Comparison of ENCODE assay signal across 24 cellular contexts in genomic region chr4:94934201-94934600, GRCh38.
DNase-seq lines count a peak whose midpoint lies in the region; ATAC-seq and TF ChIP-seq lines count a peak whose summit lies in the region.
"Had no signal": no experiment of that assay in that cellular context is flagged by ENCODE, and none has a peak within 500 bp of the region (broad histone marks: within the 10 kb centered on the region; RNA-seq: fewer than 3 reads in every experiment).

No MANE protein-coding gene starts in this region.

- H3K9me3 ChIP-seq in MM.1S (replicated peaks; ENCODE audit: insufficient read depth, low read length): no peaks in the 10 kb centered on the region

- H3K4me1 ChIP-seq in ACC112 (ENCODE audit: control insufficient read depth, insufficient read depth, low read length, unreplicated experiment): peaks cover 31% of the 10 kb centered on the region
- no peaks in the 10 kb centered on the region for H3K4me1 ChIP-seq in MM.1S (ENCODE audit: low read length)
- H3K4me1 ChIP-seq: parathyroid adenoma had no signal

- TF ChIP-seq CTCF in brain microvascular endothelial cell (IDR thresholded peaks at IDR 0.05; ENCODE audit: low read depth, low read length, missing control alignments) (no peak), MM.1S (IDR thresholded peaks at IDR 0.05; ENCODE audit: low read length) (no peak)

- DNase-seq in HT1080 (ENCODE audit: low read depth) (peak; percentile 53), brain microvascular endothelial cell (peak; percentile 5), iris pigment epithelial cell (ENCODE audit: low read depth) (peak; percentile 54), DMS53 (lab: John Stamatoyannopoulos, UW) (no peak), MM.1S (no peak), NCI-H69 (lab: John Stamatoyannopoulos, UW) (no peak)
- DNase-seq: activated CD4-positive, alpha-beta T cell treated with anti-CD3 and anti-CD28 coated beads, Interleukin-2, amount 50 U/mL, for 1 hour; anterior cingulate cortex; CD4-positive, CD25-positive, alpha-beta regulatory T cell; kidney; naive thymus-derived CD4-positive, alpha-beta T cell; NCI-H187 treated with DMSO at 0.1 percent for 48 hours; NCI-H446; NK-92 treated with Interleukin-12 subunit alpha and Interleukin-12 subunit beta, amount 100 ng/mL, for 24 hours; RPMI8226; stimulated activated CD4-positive, alpha-beta T cell treated with anti-CD3 and anti-CD28 coated beads, Interleukin-4, amount 100 ng/mL, for 4 hours; substantia nigra had no signal

- no peaks in the 10 kb centered on the region for H3K79me2 ChIP-seq in ACC112 (ENCODE audit: control insufficient read depth, insufficient read depth, low read length, unreplicated experiment)
- H3K79me2 ChIP-seq in MM.1S (ENCODE audit: low read length): no peaks in the 10 kb centered on the region
- H3K79me2 ChIP-seq: hepatocyte, parathyroid adenoma had no signal

- no peaks in the 10 kb centered on the region for H3F3A ChIP-seq in MM.1S (ENCODE audit: insufficient read depth, low read length)

- no peak for ATAC-seq in HG02798 (IDR thresholded peaks at IDR 0.05; ENCODE audit: poor library complexity, unreplicated experiment)
- ATAC-seq: esophagus mucosa; GM23338; naive thymus-derived CD4-positive, alpha-beta T cell had no signal

- H3K36me3 ChIP-seq in ACC112 (ENCODE audit: insufficient read depth, low read length) (no peaks in the 10 kb centered on the region), brain microvascular endothelial cell (replicated peaks) (no peaks in the 10 kb centered on the region), MM.1S (replicated peaks; ENCODE audit: insufficient read depth, low read length) (no peaks in the 10 kb centered on the region)

- peak overlapping the region; percentile 77 for H3K4me3 ChIP-seq in ACC112 (ENCODE audit: low read depth, low read length)
- peak overlapping the region; percentile 18 for H3K4me3 ChIP-seq in brain microvascular endothelial cell (ENCODE audit: low read depth, low read length)
- no peak overlapping the region for H3K4me3 ChIP-seq in MM.1S (ENCODE audit: low read length)
- H3K4me3 ChIP-seq: GM23338, hepatocyte, skin epidermis had no signal

- in situ Hi-C loops in brain microvascular endothelial cell (cut with HindIII; ENCODE audit: low pct_ligation_motif_present, low sequenced_read_pairs): no loop called here

- H3K9me2 ChIP-seq in MM.1S (replicated peaks; ENCODE audit: insufficient read depth, low read length): no peaks in the 10 kb centered on the region

- H3K27me3 ChIP-seq in ACC112 (ENCODE audit: insufficient read depth, low read length): no peaks in the 10 kb centered on the region
- H3K27me3 ChIP-seq in brain microvascular endothelial cell (replicated peaks): no peaks in the 10 kb centered on the region
- H3K27me3 ChIP-seq in MM.1S (replicated peaks; ENCODE audit: insufficient read depth, low read length): no peaks in the 10 kb centered on the region
- H3K27me3 ChIP-seq: hepatocyte had no signal

- no peaks in the 10 kb centered on the region for H4K20me1 ChIP-seq in MM.1S (ENCODE audit: insufficient read depth, low read length)

- no peak overlapping the region for H3K9ac ChIP-seq in MM.1S (ENCODE audit: low read length)
- H3K9ac ChIP-seq: parathyroid adenoma had no signal

- H2AFZ ChIP-seq in ACC112 (ENCODE audit: low read length, unreplicated experiment) (peak overlapping the region; percentile 86), MM.1S (ENCODE audit: low read length) (no peak overlapping the region)
- H2AFZ ChIP-seq: GM23338, hepatocyte, parathyroid adenoma had no signal

- peak overlapping the region; percentile 30 for H3K27ac ChIP-seq in ACC112 (ENCODE audit: low read depth, low read length)
- H3K27ac ChIP-seq in brain microvascular endothelial cell: peak overlapping the region; percentile 58
- H3K27ac ChIP-seq in MM.1S (ENCODE audit: low read length): no peak overlapping the region
- H3K27ac ChIP-seq: hepatocyte, parathyroid adenoma, skin epidermis had no signal

- H3K4me2 ChIP-seq in MM.1S (ENCODE audit: low read depth, low read length): no peak overlapping the region
- H3K4me2 ChIP-seq: GM23338, hepatocyte had no signal

Comparison
In these comparisons a context has a peak if more than half of its experiments do, and no peak if none do; other contexts are left out.
1. DNase-seq: peak in HT1080 (single experiment), brain microvascular endothelial cell (single experiment) and iris pigment epithelial cell (single experiment); none in DMS53 (single experiment), MM.1S (single experiment) and NCI-H69 (single experiment).